ENCODE assay signal across 8 cellular contexts in genomic region chr10:42367532-42368230, GRCh38.
A peak's percentile ranks its signal among the peaks of the same experiment; 100 is the strongest.
DNase-seq lines count a peak whose midpoint lies in the region; ATAC-seq and TF ChIP-seq lines count a peak whose summit lies in the region.

No MANE protein-coding gene starts in this region.

- no peaks in the 10 kb centered on the region for H3K27me3 ChIP-seq in CD4-positive, alpha-beta T cell (ENCODE audit: control insufficient read depth, insufficient read depth, low read length)
- H3K27me3 ChIP-seq in adipocyte (replicated peaks; ENCODE audit: control insufficient read depth, insufficient read depth, low read length) (no peaks in the 10 kb centered on the region), A673 (replicated peaks; ENCODE audit: insufficient read depth, low read depth, low read length, poor library complexity) (no peaks in the 10 kb centered on the region)

- H3K4me1 ChIP-seq in adipocyte (ENCODE audit: control insufficient read depth, insufficient read depth, low read length) (no peaks in the 10 kb centered on the region), A673 (ENCODE audit: insufficient read depth, low read length, poor library complexity, severe bottlenecking) (no peaks in the 10 kb centered on the region)

- peak in 2 of 10 experiments; percentile 0 to 2 for DNase-seq in CD4-positive, alpha-beta T cell
- DNase-seq in LHCN-M2 (ENCODE audit: low read depth) (peak; percentile 98), adipocyte (ENCODE audit: low read depth) (peak; percentile 79), cardiac septum (ENCODE audit: low spot score) (peak; percentile 92), posterior vena cava (ENCODE audit: low spot score) (peak; percentile 92), osteocyte (ENCODE audit: extremely low spot score, unreplicated experiment) (no peak), A673 (ENCODE audit: low spot score) (no peak)

- CTCF ChIA-PET in CD4-positive, alpha-beta T cell (lab: Charles Lee), result no interaction called here
- CTCF ChIA-PET in A673 (lab: Charles Lee), result no interaction called here

- TF ChIP-seq CTCF in CD4-positive, alpha-beta T cell (IDR thresholded peaks at IDR 0.05), result no peak
- TF ChIP-seq CTCF in osteocyte (IDR thresholded peaks at IDR 0.05) (no peak), A673 (conservative IDR thresholded peaks at IDR 0.05; ENCODE audit: low read depth, low read length) (no peak)

- H3K27ac ChIP-seq in CD4-positive, alpha-beta T cell (ENCODE audit: low read depth, low read length), result no peak overlapping the region
- H3K27ac ChIP-seq in A673 (ENCODE audit: low read depth, low read length, poor library complexity, severe bottlenecking), result no peak overlapping the region

- H3K4me3 ChIP-seq in adipocyte (ENCODE audit: low read length) (peak overlapping the region; percentile 94), A673 (ENCODE audit: low read depth, low read length, poor library complexity, severe bottlenecking) (no peak overlapping the region)

- no peaks in the 10 kb centered on the region for H3K4me1 Mint-ChIP-seq in CD4-positive, alpha-beta T cell (ENCODE audit: low read depth)
- H3K4me1 Mint-ChIP-seq in osteocyte (ENCODE audit: unreplicated experiment), result no peaks in the 10 kb centered on the region

- no peaks in the 10 kb centered on the region for H3K36me3 ChIP-seq in adipocyte (ENCODE audit: control insufficient read depth, insufficient read depth, low read length, severe bottlenecking)
- H3K36me3 ChIP-seq in A673 (ENCODE audit: insufficient read depth, low read length, poor library complexity, severe bottlenecking), result no peaks in the 10 kb centered on the region

- POLR2A ChIA-PET in CD4-positive, alpha-beta T cell (lab: Charles Lee), result interaction anchor here (0.6 kb wide), 1 partner anchor 8 kb away, joined by 3 read pairs; no protein-coding TSS in a partner anchor
- POLR2A ChIA-PET in A673 (lab: Charles Lee; ENCODE audit: low non-redundant PET), result no interaction called here

- BruUV-seq in A673 (replicated peaks; lab: Mats Ljungman, UMichigan), result no TSS peak

- no peak for ATAC-seq in CD4-positive, alpha-beta T cell (ENCODE audit: poor library complexity)
- ATAC-seq in GM21367 (IDR thresholded peaks at IDR 0.05; ENCODE audit: unreplicated experiment), result peak; percentile 93

- H3K9me3 ChIP-seq in CD4-positive, alpha-beta T cell (ENCODE audit: control insufficient read depth, low read length), result peaks cover 9% of the 10 kb centered on the region
- no peaks in the 10 kb centered on the region for H3K9me3 ChIP-seq in adipocyte (ENCODE audit: control insufficient read depth, low read length)
- peaks cover 30% of the 10 kb centered on the region for H3K9me3 ChIP-seq in A673 (ENCODE audit: low read depth, low read length, poor library complexity, severe bottlenecking)

- H3K9me3 Mint-ChIP-seq in CD4-positive, alpha-beta T cell, result peaks cover 7% of the 10 kb centered on the region
- peaks cover 31% of the 10 kb centered on the region for H3K9me3 Mint-ChIP-seq in osteocyte (ENCODE audit: unreplicated experiment)

- H3K9ac ChIP-seq in adipocyte (ENCODE audit: low read length), result peak overlapping the region; percentile 74

- H3K36me3 Mint-ChIP-seq in CD4-positive, alpha-beta T cell (ENCODE audit: low read depth), result peaks cover 6% of the 10 kb centered on the region
- H3K36me3 Mint-ChIP-seq in osteocyte (ENCODE audit: unreplicated experiment), result no peaks in the 10 kb centered on the region

- intact Hi-C loops in CD4-positive, alpha-beta T cell (cut with DNase I, micrococcal nuclease), result no loop called here
- intact Hi-C loops in cardiac septum (cut with DNase I), result no loop called here
- intact Hi-C loops in posterior vena cava (cut with DNase I), result no loop called here
- intact Hi-C loops in A673 (cut with micrococcal nuclease; ENCODE audit: unreplicated experiment), result no loop called here

- H3K27me3 Mint-ChIP-seq in CD4-positive, alpha-beta T cell, result peaks cover 5% of the 10 kb centered on the region
- no peaks in the 10 kb centered on the region for H3K27me3 Mint-ChIP-seq in osteocyte (ENCODE audit: unreplicated experiment)

- no peak overlapping the region for H3K27ac Mint-ChIP-seq in CD4-positive, alpha-beta T cell
- H3K27ac Mint-ChIP-seq in osteocyte (ENCODE audit: unreplicated experiment), result no peak overlapping the region

- H3K4me3 Mint-ChIP-seq in CD4-positive, alpha-beta T cell, result peak overlapping the region; percentile 42
- H3K4me3 Mint-ChIP-seq in osteocyte (ENCODE audit: unreplicated experiment), result no peak overlapping the region

Comparison
In these comparisons a context has a peak if more than half of its experiments do, and no peak if none do; other contexts are left out.
1. DNase-seq: peak in LHCN-M2 (single experiment), adipocyte (single experiment), cardiac septum (single experiment) and posterior vena cava (single experiment); none in osteocyte (single experiment) and A673 (single experiment).